ENCODE assay signal across 8 cellular contexts in genomic region chr1:2821970-2822620, GRCh38. TPM values are rescaled to one million over a fixed set of nuclear protein-coding genes. Genes with fewer than 3 reads are reported as not detected.
DNase-seq lines count a peak whose midpoint lies in the region; ATAC-seq and TF ChIP-seq lines count a peak whose summit lies in the region.

No MANE protein-coding gene starts in this region.

- no peak for TF ChIP-seq POLR2A in transverse colon (IDR thresholded peaks at IDR 0.05)

- H3K4me2 ChIP-seq in OCI-LY7 (ENCODE audit: low read length): no peak overlapping the region

- H3K4me3 Mint-ChIP-seq in naive B cell: no peak overlapping the region

- no peak overlapping the region for H3K9ac ChIP-seq in adipocyte (ENCODE audit: low read length)

- H3K79me2 ChIP-seq in OCI-LY7 (ENCODE audit: insufficient read depth, low read depth, low read length): no peaks in the 10 kb centered on the region

- H3K27me3 ChIP-seq in adipocyte (replicated peaks; ENCODE audit: control insufficient read depth, insufficient read depth, low read length): peaks cover 9% of the 10 kb centered on the region
- H3K27me3 ChIP-seq in transverse colon: peaks cover 17% of the 10 kb centered on the region

- POLR2A ChIA-PET in OCI-LY7 (lab: Charles Lee): no interaction called here

- no peaks in the 10 kb centered on the region for H3K9me2 ChIP-seq in OCI-LY7 (ENCODE audit: insufficient read depth, low read length)

- H3K4me1 ChIP-seq in OCI-LY7 (ENCODE audit: insufficient read depth, low read length, poor library complexity, severe bottlenecking) (no peaks in the 10 kb centered on the region), adipocyte (ENCODE audit: control insufficient read depth, insufficient read depth, low read length) (no peaks in the 10 kb centered on the region), transverse colon (no peaks in the 10 kb centered on the region)

- WGBS in transverse colon (ENCODE audit: low coverage in 1 of 2), 2 donors: 25% methylated on average over 29 of the region's 29 CpGs; no CpG with 5 or more reads in 1 of the 2 donors

- no peak for TF ChIP-seq EP300 in transverse colon (IDR thresholded peaks at IDR 0.05; ENCODE audit: low read depth)

- in situ Hi-C loops in transverse colon (cut with MboI; ENCODE audit: low pct_ligation_motif_present in 1 of 4, low pct_unique_long_range_greater_than_20kb in 1 of 4, low sequenced_read_pairs in 3 of 4): no loop called here

- H3K36me3 ChIP-seq in OCI-LY7 (ENCODE audit: insufficient read depth, low read length): no peaks in the 10 kb centered on the region
- H3K36me3 ChIP-seq in adipocyte (ENCODE audit: control insufficient read depth, insufficient read depth, low read length, severe bottlenecking): no peaks in the 10 kb centered on the region
- no peaks in the 10 kb centered on the region for H3K36me3 ChIP-seq in transverse colon

- no peak overlapping the region for H3K27ac ChIP-seq in OCI-LY7 (ENCODE audit: low read depth, low read length, poor library complexity, severe bottlenecking)
- no peak overlapping the region for H3K27ac ChIP-seq in transverse colon

- intact Hi-C loops in OCI-LY7 (cut with micrococcal nuclease; ENCODE audit: unreplicated experiment): loop anchor here (5.0 kb wide), 1 partner anchor 600 kb away; no protein-coding TSS in a partner anchor
- intact Hi-C loops in transverse colon (cut with DNase I; ENCODE audit: low total_unique reads): no loop called here

- no peaks in the 10 kb centered on the region for H4K20me1 ChIP-seq in OCI-LY7 (ENCODE audit: insufficient read depth, low read length)

- no peak overlapping the region for H3K27ac Mint-ChIP-seq in naive B cell

- CTCF ChIA-PET in OCI-LY7 (lab: Charles Lee; ENCODE audit: unreplicated experiment): no interaction called here

- ATAC-seq in naive B cell (ENCODE audit: low read depth in 2 of 2): peak in 1 of 2 donors; percentile 21
- no peak for ATAC-seq in GM18519 (IDR thresholded peaks at IDR 0.05; ENCODE audit: low FRiP score, unreplicated experiment)

- H3K36me3 Mint-ChIP-seq in naive B cell: peaks cover 0 to 2% of the 10 kb centered on the region in 2 donors

- H3K9me3 ChIP-seq in OCI-LY7 (ENCODE audit: low read length): no peaks in the 10 kb centered on the region
- peaks cover 2% of the 10 kb centered on the region for H3K9me3 ChIP-seq in adipocyte (ENCODE audit: control insufficient read depth, low read length)
- H3K9me3 ChIP-seq in transverse colon: no peaks in the 10 kb centered on the region

- DNase-seq in DMS 273 (lab: John Stamatoyannopoulos, UW; ENCODE audit: unreplicated experiment) (peak; percentile 46), DMS 273 treated with DMSO at 0.1 percent for 48 hours (lab: John Stamatoyannopoulos, UW) (no peak), OCI-LY7 (ENCODE audit: low spot score) (peak; percentile 7), adipocyte (ENCODE audit: low read depth) (peak; percentile 23), naive B cell (peak; percentile 8), transverse colon (peak; percentile 32), NCI-H187 treated with DMSO at 0.1 percent for 48 hours (lab: John Stamatoyannopoulos, UW) (no peak)

- peaks cover 0 to 28% (median 27%) of the 10 kb centered on the region in 3 donors for H3K27me3 Mint-ChIP-seq in naive B cell

- H3K4me3 ChIP-seq in OCI-LY7 (ENCODE audit: low read depth, low read length, poor library complexity, severe bottlenecking) (no peak overlapping the region), adipocyte (ENCODE audit: low read length) (no peak overlapping the region), transverse colon (no peak overlapping the region)

- peak; percentile 63 for TF ChIP-seq CTCF in OCI-LY7 (conservative IDR thresholded peaks at IDR 0.05; ENCODE audit: low read length)
- TF ChIP-seq CTCF in transverse colon (IDR thresholded peaks at IDR 0.05): peak; percentile 47 to 80 (median 66)

- BruUV-seq in OCI-LY7 (replicated peaks; lab: Mats Ljungman, UMichigan): no TSS peak

- no peak overlapping the region for H2AFZ ChIP-seq in OCI-LY7 (ENCODE audit: low read length)

- H3K4me1 Mint-ChIP-seq in naive B cell: peaks cover 0 to 3% (median 0%) of the 10 kb centered on the region in 3 donors

- H3K9me3 Mint-ChIP-seq in naive B cell: peaks cover 0 to 6% (median 3%) of the 10 kb centered on the region in 7 donors

RNA-seq across cellular contexts. Expression of gene TTC34, which starts 20.6 kb away (rescaled TPM):
- total RNA-seq in OCI-LY7 (2014; rRNA removed; shearing (Covaris generic)): 0.77 and 1.1 TPM in 2 replicates
- total RNA-seq in OCI-LY7 (2022) (2.2 TPM in 2 replicates), transverse colon (1 to 10 TPM in 2 of 4 donors, under 1 TPM in 2; 0.14 to 6.0 (median 0.75) TPM)
- under 1 TPM in 5 of 6 donors, not detected in 1; 0.05 to 0.37 (median 0.21) TPM for polyA plus RNA-seq in naive B cell (ENCODE audit: low read depth in 6 of 6)

Comparison
In these comparisons a context has a peak if more than half of its experiments do, and no peak if none do; other contexts are left out.
1. DNase-seq: peak in DMS 273 (single experiment), OCI-LY7 (single experiment), adipocyte (single experiment), naive B cell (single experiment) and transverse colon (single experiment); none in DMS 273 treated with DMSO at 0.1 percent for 48 hours (single experiment) and NCI-H187 treated with DMSO at 0.1 percent for 48 hours (single experiment).